25 cellular contexts compared by ENCODE assay signal in the genomic region with DNA sequence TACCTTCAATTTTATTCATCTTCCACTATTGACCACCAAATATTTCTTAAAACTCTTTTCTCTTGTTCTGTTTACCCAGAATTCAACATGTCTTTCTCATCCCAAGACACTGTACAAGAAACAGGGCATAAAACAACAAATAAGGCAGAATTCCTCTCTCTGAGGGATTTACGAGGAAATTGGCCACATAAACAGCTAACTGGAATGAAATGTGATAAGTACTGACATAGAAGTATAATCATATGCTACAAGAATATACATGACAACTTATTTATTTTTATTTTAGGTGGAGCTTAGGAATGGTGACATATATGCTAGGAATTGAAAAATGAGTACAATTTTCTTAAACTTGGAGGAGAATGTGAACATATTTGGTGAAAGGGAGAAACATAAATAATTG.
"Had no signal": no experiment of that assay in that cellular context is flagged by ENCODE, and none has a peak within 500 bp of the region (broad histone marks: within the 10 kb centered on the region; RNA-seq: fewer than 3 reads in every experiment).

No MANE protein-coding gene starts in this region.

- DNase-seq: hippocampal formation; left ventricle myocardium inferior; mesendoderm; naive B cell; natural killer cell; nephron progenitor cell; occipital lobe; pancreas; posterior cingulate gyrus; retina; right cardiac atrium; stimulated activated CD4-positive, alpha-beta T cell treated with anti-CD3 and anti-CD28 coated beads, Interleukin-12 subunit alpha, Interleukin-12 subunit beta, amount 100 ng/mL, for 4 hours; stimulated activated CD4-positive, alpha-beta T cell treated with anti-CD3 and anti-CD28 coated beads, Interleukin-15, amount 100 ng/mL, for 24 hours; stimulated activated CD4-positive, alpha-beta T cell treated with anti-CD3 and anti-CD28 coated beads, Interleukin-2, amount 100 ng/mL, for 24 hours; stimulated activated CD4-positive, alpha-beta T cell treated with anti-CD3 and anti-CD28 coated beads, Interleukin-4, amount 100 ng/mL, for 1 hour; stimulated activated naive B cell treated with anti-CD40 and anti-IgM and Interleukin-4, amounts not matched to agents 10 μg/mL and 1 μg/mL and 100 μg/mL, for 72 hours; stimulated activated naive CD8-positive, alpha-beta T cell treated with anti-CD3 and anti-CD28 coated beads, Interleukin-15, Interleukin-2, amounts not matched to agents 100 U/mL and 50 U/mL, for 24 hours; stomach; testis; tibial artery; uterus had no signal

- H3K36me3 Mint-ChIP-seq: mesothelial cell of epicardium; naive B cell; natural killer cell; neural progenitor cell; stimulated activated naive B cell treated with anti-CD40 and anti-IgM and Interleukin-4, amounts not matched to agents 10 μg/mL and 1 μg/mL and 100 μg/mL, for 72 hours; type B pancreatic cell had no signal

- H3K27me3 Mint-ChIP-seq: naive B cell; stimulated activated naive B cell treated with anti-CD40 and anti-IgM and Interleukin-4, amounts not matched to agents 10 μg/mL and 1 μg/mL and 100 μg/mL, for 72 hours; type B pancreatic cell had no signal

- H3K27ac Mint-ChIP-seq: mesothelial cell of epicardium; naive B cell; natural killer cell; nephron progenitor cell; neural progenitor cell; stimulated activated naive B cell treated with anti-CD40 and anti-IgM and Interleukin-4, amounts not matched to agents 10 μg/mL and 1 μg/mL and 100 μg/mL, for 72 hours; type B pancreatic cell had no signal

- ATAC-seq: natural killer cell; pancreas; right cardiac atrium; sciatic nerve; stimulated activated naive B cell treated with anti-CD40 and anti-IgM and Interleukin-4, amounts not matched to agents 10 μg/mL and 1 μg/mL and 100 μg/mL, for 72 hours; stimulated activated naive CD8-positive, alpha-beta T cell treated with anti-CD3 and anti-CD28 coated beads, Interleukin-15, Interleukin-2, amounts not matched to agents 100 U/mL and 50 U/mL, for 24 hours had no signal

- H3K4me1 Mint-ChIP-seq: naive B cell; natural killer cell; neural progenitor cell; stimulated activated naive B cell treated with anti-CD40 and anti-IgM and Interleukin-4, amounts not matched to agents 10 μg/mL and 1 μg/mL and 100 μg/mL, for 72 hours had no signal

- H3K4me3 Mint-ChIP-seq: mesothelial cell of epicardium; naive B cell; natural killer cell; nephron progenitor cell; neural progenitor cell; stimulated activated naive B cell treated with anti-CD40 and anti-IgM and Interleukin-4, amounts not matched to agents 10 μg/mL and 1 μg/mL and 100 μg/mL, for 72 hours; type B pancreatic cell had no signal

- H3K9me3 Mint-ChIP-seq: neural progenitor cell had no signal
